ENCODE assay signal across 8 cellular contexts in genomic region chr17:14301761-14302401, GRCh38. TPM values are rescaled to one million over a fixed set of nuclear protein-coding genes. Genes with fewer than 3 reads are reported as not detected.
DNase-seq lines count a peak whose midpoint lies in the region; ATAC-seq lines count a peak whose summit lies in the region.

No MANE protein-coding gene starts in this region.

- H3K36me3 Mint-ChIP-seq in activated naive CD8-positive, alpha-beta T cell treated with anti-CD3 and anti-CD28 coated beads, Interleukin-2, amount 10 ng/mL, durations not matched to agents 7 days and 5 days = peaks cover 4% of the 10 kb centered on the region

- no peaks in the 10 kb centered on the region for H3K36me3 ChIP-seq in SJCRH30

- no peaks in the 10 kb centered on the region for H3K9me3 Mint-ChIP-seq in activated naive CD8-positive, alpha-beta T cell treated with anti-CD3 and anti-CD28 coated beads, Interleukin-2, amount 10 ng/mL, durations not matched to agents 7 days and 5 days

- POLR2A ChIA-PET in activated naive CD8-positive, alpha-beta T cell treated with anti-CD3 and anti-CD28 coated beads, Interleukin-2, amount 10 ng/mL, durations not matched to agents 7 days and 5 days (lab: Charles Lee) = interaction anchor here (0.7 to 3.6 kb wide), 13 partner anchors 14 to 425 kb away, joined by 3 to 44 read pairs (median 3); partner anchors contain the start of gene COX10

- H3K27ac ChIP-seq in SJCRH30 = peak overlapping the region; percentile 66

- DNase-seq in SIG-M5 treated with dmso at 0.1 percent for 504 hours (lab: John Stamatoyannopoulos, UW; ENCODE audit: unreplicated experiment) (peak; percentile 58), SIG-M5 (lab: John Stamatoyannopoulos, UW) (no peak), SJCRH30 (peak; percentile 81 to 86), putamen (ENCODE audit: low spot score) (no peak), NCI-H2029 treated with DMSO at 0.1 percent for 48 hours (lab: John Stamatoyannopoulos, UW) (no peak)
- peak; percentile 74 for DNase-seq in activated naive CD8-positive, alpha-beta T cell treated with anti-CD3 and anti-CD28 coated beads, Interleukin-2, amount 10 ng/mL, durations not matched to agents 7 days and 5 days
- peak in 3 of 4 experiments; percentile 20 to 39 (median 36) for DNase-seq in stimulated activated CD4-positive, alpha-beta T cell treated with anti-CD3 and anti-CD28 coated beads, Interleukin-1b, Interleukin-23, amount 100 ng/mL, for 24 hours (ENCODE audit: low read depth in 4 of 4, low spot score in 1 of 4)

- H3K27me3 Mint-ChIP-seq in activated naive CD8-positive, alpha-beta T cell treated with anti-CD3 and anti-CD28 coated beads, Interleukin-2, amount 10 ng/mL, durations not matched to agents 7 days and 5 days = peaks cover 32% of the 10 kb centered on the region

- peak; percentile 2 for ATAC-seq in activated naive CD8-positive, alpha-beta T cell treated with anti-CD3 and anti-CD28 coated beads, Interleukin-2, amount 10 ng/mL, durations not matched to agents 7 days and 5 days (ENCODE audit: low read depth)

- peaks cover 44% of the 10 kb centered on the region for H3K4me1 Mint-ChIP-seq in activated naive CD8-positive, alpha-beta T cell treated with anti-CD3 and anti-CD28 coated beads, Interleukin-2, amount 10 ng/mL, durations not matched to agents 7 days and 5 days

- peak overlapping the region; percentile 96 for H3K4me3 Mint-ChIP-seq in activated naive CD8-positive, alpha-beta T cell treated with anti-CD3 and anti-CD28 coated beads, Interleukin-2, amount 10 ng/mL, durations not matched to agents 7 days and 5 days

- H3K4me3 ChIP-seq in SJCRH30 (peak overlapping the region; percentile 68), iPS-18c (ENCODE audit: insufficient read depth, low read depth, low read length) (peak overlapping the region; percentile 76)

- H3K27ac Mint-ChIP-seq in activated naive CD8-positive, alpha-beta T cell treated with anti-CD3 and anti-CD28 coated beads, Interleukin-2, amount 10 ng/mL, durations not matched to agents 7 days and 5 days = peak overlapping the region; percentile 88

- H3K9me3 ChIP-seq in SJCRH30 (replicated peaks) (no peaks in the 10 kb centered on the region), iPS-18c (ENCODE audit: control insufficient read depth, insufficient read depth, low read length) (no peaks in the 10 kb centered on the region)

- peaks cover 10% of the 10 kb centered on the region for H3K4me1 ChIP-seq in SJCRH30

- no peaks in the 10 kb centered on the region for H3K27me3 ChIP-seq in SJCRH30

RNA-seq across cellular contexts. Expression of gene HS3ST3B1, which starts 1.0 kb away (rescaled TPM):
- 41.5 and 44.8 TPM in 2 replicates for total RNA-seq in SJCRH30 (2014; rRNA removed; shearing (Covaris generic))
- 10 to 100 TPM in 1 of 2 experiments, 1 to 10 TPM in 1; 9.3 to 10.0 TPM for total RNA-seq in activated naive CD8-positive, alpha-beta T cell treated with anti-CD3 and anti-CD28 coated beads, Interleukin-2, amount 10 ng/mL, durations not matched to agents 7 days and 5 days

Comparison
In these comparisons a context has a peak if more than half of its experiments do, and no peak if none do; other contexts are left out.
1. DNase-seq: peak in SIG-M5 treated with dmso at 0.1 percent for 504 hours (single experiment), SJCRH30 (2 of 2), activated naive CD8-positive, alpha-beta T cell treated with anti-CD3 and anti-CD28 coated beads, Interleukin-2, amount 10 ng/mL, durations not matched to agents 7 days and 5 days (single experiment) and stimulated activated CD4-positive, alpha-beta T cell treated with anti-CD3 and anti-CD28 coated beads, Interleukin-1b, Interleukin-23, amount 100 ng/mL, for 24 hours (3 of 4); none in SIG-M5 (single experiment), putamen (single experiment) and NCI-H2029 treated with DMSO at 0.1 percent for 48 hours (single experiment).